Comparison of ENCODE assay signal across 8 cellular contexts in the genomic region with DNA sequence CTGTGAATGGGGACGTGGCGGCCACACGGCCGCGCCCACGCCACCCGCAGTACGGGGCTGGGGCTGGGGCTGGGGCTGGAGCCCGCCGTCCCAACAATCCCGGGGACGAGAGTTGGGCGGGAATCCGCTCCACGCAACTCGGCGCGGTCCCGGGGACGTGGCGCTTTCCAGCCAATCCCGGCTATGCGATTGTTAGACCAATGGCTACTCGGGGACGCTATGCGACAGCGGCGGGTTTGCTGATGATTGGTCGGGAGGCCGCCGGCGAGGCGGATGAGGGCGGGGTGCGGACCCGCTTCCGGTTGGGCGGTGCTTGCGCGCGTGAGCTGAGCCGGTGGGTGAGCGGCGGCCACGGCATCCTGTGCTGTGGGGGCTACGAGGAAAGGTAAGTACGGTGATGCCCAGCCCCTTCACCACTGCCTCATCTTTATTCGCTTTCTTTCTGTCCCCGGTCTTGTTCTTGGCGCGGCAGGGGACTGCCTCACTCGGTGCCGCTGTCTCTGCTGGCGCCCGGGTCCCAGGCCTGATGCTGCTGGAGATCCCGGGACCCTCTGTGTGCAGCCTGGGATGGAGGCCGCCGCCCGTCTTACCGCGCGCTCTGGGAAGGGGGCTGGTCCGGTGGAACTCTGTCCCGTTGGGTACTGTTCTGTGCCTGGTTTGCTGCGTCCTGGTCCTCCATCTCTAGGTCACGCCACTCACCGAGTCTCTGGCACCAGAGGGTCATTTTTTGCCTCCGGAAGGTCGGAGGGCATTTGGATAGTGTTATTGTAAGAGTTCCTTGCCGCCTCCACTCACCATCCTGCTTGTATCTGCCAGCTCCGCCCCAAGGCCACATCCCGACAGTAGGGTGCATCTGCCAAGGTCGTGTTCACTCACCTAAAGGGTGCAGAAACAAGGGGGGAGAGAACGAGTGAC. TPM values are rescaled to one million over a fixed set of nuclear protein-coding genes. Genes with fewer than 3 reads are reported as not detected.
DNase-seq lines count a peak whose midpoint lies in the region; ATAC-seq, FAIRE-seq and TF ChIP-seq lines count a peak whose summit lies in the region.

A gene (plus strand): TSS at position 312 of the 915 bp plus-strand sequence. CDS start 9,225 bp downstream, outside the sequence.

- H3K36me3 ChIP-seq in heart right ventricle, result peaks cover 0 to 9% (median 0%) of the 10 kb centered on the region in 9 donors
- no peaks in the 10 kb centered on the region for H3K36me3 ChIP-seq in upper lobe of left lung

- FAIRE-seq in GM12892 (lab: Jason Lieb, UNC), result peak; percentile 97

- DNase-seq in GM12892 (ENCODE audit: insufficient read length) (peak; percentile 98), NCI-H146 (lab: John Stamatoyannopoulos, UW) (peak; percentile 95), T-helper 1 cell (peak; percentile 88 to 95 (median 92)), amniotic epithelial cell (ENCODE audit: low read depth) (peak; percentile 95), heart right ventricle (peak; percentile 96 to 97), posterior cingulate gyrus (peak; percentile 94 to 99 (median 98)), upper lobe of left lung (peak; percentile 97 to 98)

- no peak for TF ChIP-seq CTCF in heart right ventricle (IDR thresholded peaks at IDR 0.05)
- TF ChIP-seq CTCF in upper lobe of left lung (IDR thresholded peaks at IDR 0.05), result no peak

- intact Hi-C loops in heart right ventricle (cut with DNase I), result loop anchor here in 7 of 10 donors (1.0 to 10.0 kb wide), 5 partner anchors 91 to 135 kb away; a partner anchor contains a TSS
- intact Hi-C loops in posterior cingulate gyrus (cut with DNase I), result loop anchor here (1.0 kb wide), 1 partner anchor 124 kb away; no protein-coding TSS in a partner anchor

- TF ChIP-seq POLR2A in GM12892 (IDR thresholded peaks at IDR 0.05; ENCODE audit: low read depth, low read length) (peak; percentile 85), upper lobe of left lung (IDR thresholded peaks at IDR 0.05) (peak in 3 of 4 donors; percentile 75 to 91 (median 87))

- no peaks in the 10 kb centered on the region for H3K27me3 ChIP-seq in heart right ventricle
- no peaks in the 10 kb centered on the region for H3K27me3 ChIP-seq in upper lobe of left lung

- H3K4me1 ChIP-seq in heart right ventricle, result peaks cover 3 to 62% (median 47%) of the 10 kb centered on the region in 9 donors
- H3K4me1 ChIP-seq in upper lobe of left lung, result peaks cover 21 to 52% (median 30%) of the 10 kb centered on the region in 4 donors

- peak within 1 kb of the TSS; percentile 69 to 99 (median 93) for H3K4me3 ChIP-seq in heart right ventricle
- H3K4me3 ChIP-seq in upper lobe of left lung, result peak within 1 kb of the TSS; percentile 84 to 94 (median 92)

- peak in 1 of 4 donors; percentile 34 for TF ChIP-seq EP300 in upper lobe of left lung (IDR thresholded peaks at IDR 0.05)

- ATAC-seq in HG02852 (IDR thresholded peaks at IDR 0.05; ENCODE audit: unreplicated experiment) (peak; percentile 98), heart right ventricle (peak; percentile 97 to 99 (median 98)), upper lobe of left lung (ENCODE audit: low FRiP score in 2 of 2) (peak; percentile 98 to 99)

- H3K27ac ChIP-seq in heart right ventricle (peak within 1 kb of the TSS; percentile 49 to 97 (median 94)), upper lobe of left lung (peak within 1 kb of the TSS; percentile 90 to 96 (median 90))

- no peaks in the 10 kb centered on the region for H3K9me3 ChIP-seq in heart right ventricle
- H3K9me3 ChIP-seq in upper lobe of left lung, result no peaks in the 10 kb centered on the region

- 0% methylated on average over 74 of the region's 74 CpGs for WGBS in heart right ventricle, 2 donors
- WGBS in upper lobe of left lung, 2 donors, result 1% methylated on average over 28 to 68 of the region's 74 CpGs

RNA-seq across cellular contexts. Expression of the gene that starts here (rescaled TPM):
- polyA plus RNA-seq in GM12892 (2012; ENCODE audit: missing spikeins), result 30.8 TPM
- total RNA-seq in heart right ventricle (100 to 1,000 TPM; 197 to 333 (median 249) TPM), upper lobe of left lung (100 to 1,000 TPM in 2 of 6 donors, 10 to 100 TPM in 4; 25.1 to 113 (median 76.6) TPM)
- polyA plus RNA-seq in heart right ventricle, result 100 to 1,000 TPM in 1 of 2 donors, 10 to 100 TPM in 1; 39.9 to 260 TPM

Comparison
In these comparisons a context has a peak if more than half of its experiments do, and no peak if none do; other contexts are left out.
1. Peak in every context shown above with its lines: DNase-seq, ATAC-seq, H3K4me3 ChIP-seq and H3K27ac ChIP-seq.